ENCODE assay signal across 1 cellular context in genomic region chr12:53217049-53217929, GRCh38.
TF ChIP-seq lines count a peak whose summit lies in the region.

No MANE protein-coding gene starts in this region.

TF ChIP-seq in K562, 482 proteins besides CTCF, POLR2A, EP300 and RAD21:
- TF ChIP-seq, protein P1, sequence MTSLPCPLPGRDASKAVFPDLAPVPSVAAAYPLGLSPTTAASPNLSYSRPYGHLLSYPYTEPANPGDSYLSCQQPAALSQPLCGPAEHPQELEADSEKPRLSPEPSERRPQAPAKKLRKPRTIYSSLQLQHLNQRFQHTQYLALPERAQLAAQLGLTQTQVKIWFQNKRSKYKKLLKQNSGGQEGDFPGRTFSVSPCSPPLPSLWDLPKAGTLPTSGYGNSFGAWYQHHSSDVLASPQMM (CRISPR knock-in tag; IDR thresholded peaks at IDR 0.05), result no peak
- TF ChIP-seq CEBPB (tag; IDR thresholded peaks at IDR 0.05), result peak; percentile 79
- no peak for TF ChIP-seq KAT2B (IDR thresholded peaks at IDR 0.05; ENCODE audit: low read depth, low read length)
- no peak for TF ChIP-seq FOXP4 (CRISPR knock-in tag; IDR thresholded peaks at IDR 0.05; ENCODE audit: borderline replicate concordance)
- TF ChIP-seq CEBPG (CRISPR knock-in tag; IDR thresholded peaks at IDR 0.05), result peak; percentile 44; the same call in 1 of the 2 replicates
- TF ChIP-seq CEBPG (tag; conservative IDR thresholded peaks at IDR 0.05 in 1 of 2, IDR thresholded peaks at IDR 0.05 in 1 of 2), result no peak
- TF ChIP-seq ZNF444 (CRISPR knock-in tag; IDR thresholded peaks at IDR 0.05), result no peak
- TF ChIP-seq RBM14 (IDR thresholded peaks at IDR 0.05; ENCODE audit: borderline replicate concordance, insufficient read depth, low read depth, low read length), result no peak
